In genomic region chr5:164532226-164532937, GRCh38 we compare ENCODE assay signal across 25 cellular contexts.
DNase-seq lines count a peak whose midpoint lies in the region; ATAC-seq and TF ChIP-seq lines count a peak whose summit lies in the region.
"Had no signal": no experiment of that assay in that cellular context is flagged by ENCODE, and none has a peak within 500 bp of the region (broad histone marks: within the 10 kb centered on the region; RNA-seq: fewer than 3 reads in every experiment).

No MANE protein-coding gene starts in this region.

- TF ChIP-seq CTCF in H9 (conservative IDR thresholded peaks at IDR 0.05) (no peak), neural progenitor cell (IDR thresholded peaks at IDR 0.05) (no peak), upper lobe of right lung (IDR thresholded peaks at IDR 0.05) (no peak), colonic mucosa (IDR thresholded peaks at IDR 0.05) (no peak)

- H2AFZ ChIP-seq in H9 (ENCODE audit: low read length) (peak overlapping the region; percentile 14), neural progenitor cell (replicated peaks) (peak overlapping the region; percentile 55)

- H3K23ac ChIP-seq in H9 (ENCODE audit: insufficient read length, low read depth, low read length): no peak overlapping the region

- no peaks in the 10 kb centered on the region for H3K27me3 Mint-ChIP-seq in H9 (ENCODE audit: low read depth)
- H3K27me3 Mint-ChIP-seq in neural progenitor cell (ENCODE audit: insufficient read depth, low read depth): no peaks in the 10 kb centered on the region
- H3K27me3 Mint-ChIP-seq: activated CD4-positive, alpha-beta memory T cell treated with anti-CD3 and anti-CD28 coated beads, Interleukin-2, amount 10 ng/mL, durations not matched to agents 7 days and 5 days had no signal

- intact Hi-C loops in upper lobe of right lung (cut with DNase I): no loop called here
- intact Hi-C loops in colonic mucosa (cut with DNase I): no loop called here

- H4K91ac ChIP-seq in H9 (ENCODE audit: insufficient read length, low read depth, low read length): no peak overlapping the region

- H3K27me3 ChIP-seq in H9 (ENCODE audit: insufficient read depth, low read length): no peaks in the 10 kb centered on the region
- no peaks in the 10 kb centered on the region for H3K27me3 ChIP-seq in neural progenitor cell
- no peaks in the 10 kb centered on the region for H3K27me3 ChIP-seq in upper lobe of right lung
- H3K27me3 ChIP-seq in colonic mucosa: no peaks in the 10 kb centered on the region
- H3K27me3 ChIP-seq: adrenal gland; BLaER1 treated with 17β-estradiol and CSF1 and Interleukin-3, amounts not matched to agents 10 nM and 100 nM; suprapubic skin had no signal

- H3K9me3 Mint-ChIP-seq in H9: peaks cover 0 to 3% of the 10 kb centered on the region in 2 experiments; a peak in 2 of 5 replicates
- peaks cover 2% of the 10 kb centered on the region for H3K9me3 Mint-ChIP-seq in neural progenitor cell
- H3K9me3 Mint-ChIP-seq: activated CD4-positive, alpha-beta memory T cell treated with anti-CD3 and anti-CD28 coated beads, Interleukin-2, amount 10 ng/mL, durations not matched to agents 7 days and 5 days had no signal

- no peak overlapping the region for H2BK15ac ChIP-seq in H9 (ENCODE audit: low read depth, low read length)

- H3K27ac ChIP-seq in H9 (ENCODE audit: insufficient read length, low read depth, low read length) (no peak overlapping the region), neural progenitor cell (no peak overlapping the region), upper lobe of right lung (no peak overlapping the region), colonic mucosa (no peak overlapping the region)
- H3K27ac ChIP-seq: adrenal gland; BLaER1 treated with 17β-estradiol and CSF1 and Interleukin-3, amounts not matched to agents 10 nM and 100 nM; suprapubic skin had no signal

- no peak overlapping the region for H3K4me2 ChIP-seq in H9 (ENCODE audit: insufficient read depth, insufficient read length, low read length)
- H3K4me2 ChIP-seq in neural progenitor cell: no peak overlapping the region
- H3K4me2 ChIP-seq: BLaER1 treated with 17β-estradiol and CSF1 and Interleukin-3, amounts not matched to agents 10 nM and 100 nM had no signal

- ATAC-seq in esophagus mucosa (peak; percentile 15), upper lobe of right lung (no peak)
- ATAC-seq: GM12878, HepG2, natural killer cell had no signal

- no peaks in the 10 kb centered on the region for H3K79me1 ChIP-seq in H9 (ENCODE audit: insufficient read depth, low read depth, low read length, poor library complexity, severe bottlenecking)

- H3K36me3 ChIP-seq in neural progenitor cell (no peaks in the 10 kb centered on the region), upper lobe of right lung (no peaks in the 10 kb centered on the region), colonic mucosa (no peaks in the 10 kb centered on the region)
- H3K36me3 ChIP-seq: adrenal gland; BLaER1 treated with 17β-estradiol and CSF1 and Interleukin-3, amounts not matched to agents 10 nM and 100 nM; suprapubic skin had no signal

- H4K8ac ChIP-seq in H9 (replicated peaks; ENCODE audit: insufficient read length, low read depth, low read length): no peak overlapping the region

- H3T11ph ChIP-seq in H9 (ENCODE audit: low read length): no peak overlapping the region

- DNase-seq in H9 (no peak), SK-N-DZ (ENCODE audit: low spot score) (peak; percentile 74), neural progenitor cell (ENCODE audit: low spot score) (no peak), upper lobe of right lung (no peak), colonic mucosa (no peak), GOT3 (lab: John Stamatoyannopoulos, UW) (no peak)
- DNase-seq in activated CD4-positive, alpha-beta T cell treated with anti-CD3 and anti-CD28 coated beads for 4 hours: no peak
- DNase-seq: activated CD4-positive, alpha-beta memory T cell treated with anti-CD3 and anti-CD28 coated beads, Interleukin-2, amount 10 ng/mL, durations not matched to agents 7 days and 5 days; activated CD4-positive, CD25-positive, alpha-beta regulatory T cell treated with anti-CD3 and anti-CD28 coated beads, Interleukin-2, amount 50 U/mL, for 72 hours; activated CD8-positive, alpha-beta memory T cell treated with anti-CD3 and anti-CD28 coated beads, Interleukin-2, amount 50 U/mL, for 48 hours; activated naive CD4-positive, alpha-beta T cell treated with anti-CD3 and anti-CD28 coated beads for 36 hours; Kasumi-1; natural killer cell; NCI-H1436 treated with DMSO at 0.1 percent for 48 hours; NCI-H82; OCI-M1; stimulated activated naive CD4-positive, alpha-beta T cell treated with Interleukin-2 at 50 U/mL for 16 hours; T-helper 2 cell had no signal

- no peak overlapping the region for H2AK5ac ChIP-seq in H9 (ENCODE audit: insufficient read length, low read length)

- H3K4me3 Mint-ChIP-seq in H9 (no peak overlapping the region), neural progenitor cell (no peak overlapping the region)
- H3K4me3 Mint-ChIP-seq: activated CD4-positive, alpha-beta memory T cell treated with anti-CD3 and anti-CD28 coated beads, Interleukin-2, amount 10 ng/mL, durations not matched to agents 7 days and 5 days; activated naive CD4-positive, alpha-beta T cell treated with anti-CD3 and anti-CD28 coated beads for 36 hours; natural killer cell had no signal

- H3K36me3 Mint-ChIP-seq in H9 (ENCODE audit: insufficient read depth in 1 of 3, low read depth in 3 of 3): no peaks in the 10 kb centered on the region
- H3K36me3 Mint-ChIP-seq in neural progenitor cell: no peaks in the 10 kb centered on the region
- H3K36me3 Mint-ChIP-seq: natural killer cell had no signal

- H4K20me1 ChIP-seq in H9 (ENCODE audit: control insufficient read depth, insufficient read depth, insufficient read length) (no peaks in the 10 kb centered on the region), neural progenitor cell (ENCODE audit: low read depth) (no peaks in the 10 kb centered on the region)
- H4K20me1 ChIP-seq: BLaER1 treated with 17β-estradiol and CSF1 and Interleukin-3, amounts not matched to agents 10 nM and 100 nM had no signal

- no peak overlapping the region for H2BK20ac ChIP-seq in H9 (ENCODE audit: low read depth, low read length, poor library complexity, severe bottlenecking)

- no peak overlapping the region for H3K56ac ChIP-seq in H9 (ENCODE audit: insufficient read length, low read depth, low read length)

- H3K4me3 ChIP-seq in neural progenitor cell (no peak overlapping the region), upper lobe of right lung (no peak overlapping the region), colonic mucosa (no peak overlapping the region)
- H3K4me3 ChIP-seq: adrenal gland; BLaER1 treated with 17β-estradiol and CSF1 and Interleukin-3, amounts not matched to agents 10 nM and 100 nM; GM12878; skin epidermis; suprapubic skin had no signal

- no peak overlapping the region for H3K18ac ChIP-seq in H9 (ENCODE audit: insufficient read length, low read depth, low read length)

- H3F3A ChIP-seq in neural progenitor cell (ENCODE audit: low read depth): no peaks in the 10 kb centered on the region

- H3K4me1 Mint-ChIP-seq in H9 (no peaks in the 10 kb centered on the region), neural progenitor cell (peaks cover 6% of the 10 kb centered on the region)
- H3K4me1 Mint-ChIP-seq: activated CD4-positive, alpha-beta memory T cell treated with anti-CD3 and anti-CD28 coated beads, Interleukin-2, amount 10 ng/mL, durations not matched to agents 7 days and 5 days; natural killer cell had no signal

- H2BK5ac ChIP-seq in H9 (ENCODE audit: insufficient read length, low read length): no peak overlapping the region

- no peak overlapping the region for H3K14ac ChIP-seq in H9 (ENCODE audit: insufficient read depth, low read length)

- no peaks in the 10 kb centered on the region for H3K4me1 ChIP-seq in H9 (ENCODE audit: insufficient read depth, low read length)
- H3K4me1 ChIP-seq in neural progenitor cell: no peaks in the 10 kb centered on the region
- no peaks in the 10 kb centered on the region for H3K4me1 ChIP-seq in upper lobe of right lung
- no peaks in the 10 kb centered on the region for H3K4me1 ChIP-seq in colonic mucosa
- H3K4me1 ChIP-seq: adrenal gland; BLaER1 treated with 17β-estradiol and CSF1 and Interleukin-3, amounts not matched to agents 10 nM and 100 nM; suprapubic skin had no signal

- H2BK12ac ChIP-seq in H9 (ENCODE audit: insufficient read length, low read depth, low read length): no peak overlapping the region

- no peak overlapping the region for H4K5ac ChIP-seq in H9 (ENCODE audit: insufficient read length, low read depth, low read length)

- H3K23me2 ChIP-seq in H9 (ENCODE audit: insufficient read length, low read depth, low read length, poor library complexity, severe bottlenecking): no peaks in the 10 kb centered on the region

- no peaks in the 10 kb centered on the region for H3K9me3 ChIP-seq in H9 (ENCODE audit: control insufficient read depth, low read depth, low read length)
- no peaks in the 10 kb centered on the region for H3K9me3 ChIP-seq in neural progenitor cell (ENCODE audit: low read depth)
- no peaks in the 10 kb centered on the region for H3K9me3 ChIP-seq in upper lobe of right lung
- H3K9me3 ChIP-seq in colonic mucosa: no peaks in the 10 kb centered on the region
- H3K9me3 ChIP-seq: adrenal gland; BLaER1 treated with 17β-estradiol and CSF1 and Interleukin-3, amounts not matched to agents 10 nM and 100 nM; suprapubic skin had no signal

- no CpG with 5 or more reads among the region's 4 CpGs for WGBS in H9 (ENCODE audit: extremely low coverage, insufficient read length, low lambda C conversion rate)

- H3K9ac ChIP-seq in H9 (ENCODE audit: extremely low read depth, insufficient read length, low read length) (no peak overlapping the region), neural progenitor cell (no peak overlapping the region), colonic mucosa (ENCODE audit: low read depth in 2 of 2, low read length in 2 of 2) (no peak overlapping the region)
- H3K9ac ChIP-seq: BLaER1 treated with 17β-estradiol and CSF1 and Interleukin-3, amounts not matched to agents 10 nM and 100 nM had no signal

- no peak overlapping the region for H3K4ac ChIP-seq in H9 (ENCODE audit: low read depth, low read length)

- H3K27ac Mint-ChIP-seq in H9: peak overlapping the region in 1 of 3 experiments; percentile 56; a peak in 2 of 7 replicates
- no peak overlapping the region for H3K27ac Mint-ChIP-seq in neural progenitor cell
- H3K27ac Mint-ChIP-seq: activated CD4-positive, alpha-beta memory T cell treated with anti-CD3 and anti-CD28 coated beads, Interleukin-2, amount 10 ng/mL, durations not matched to agents 7 days and 5 days; activated naive CD4-positive, alpha-beta T cell treated with anti-CD3 and anti-CD28 coated beads for 36 hours; natural killer cell had no signal

- H3K79me2 ChIP-seq in H9 (ENCODE audit: insufficient read depth, low read length) (no peaks in the 10 kb centered on the region), neural progenitor cell (ENCODE audit: low read depth) (no peaks in the 10 kb centered on the region)

- no peak overlapping the region for H2BK120ac ChIP-seq in H9 (ENCODE audit: low read depth, low read length, poor library complexity, severe bottlenecking)
